In genomic region chr3:136142592-136142991, GRCh38 we compare ENCODE assay signal across 8 cellular contexts.
DNase-seq lines count a peak whose midpoint lies in the region; ATAC-seq and TF ChIP-seq lines count a peak whose summit lies in the region.

No MANE protein-coding gene starts in this region.

- H3K27me3 ChIP-seq in ACC112 (ENCODE audit: insufficient read depth, low read length) = no peaks in the 10 kb centered on the region

- DNase-seq in iPS-NIHi7 (ENCODE audit: extremely low spot score) (peak; percentile 50), HuH-7 (ENCODE audit: low spot score) (no peak)
- DNase-seq in stimulated activated CD4-positive, alpha-beta T cell treated with anti-CD3 and anti-CD28 coated beads, Interleukin-2, amount 100 ng/mL, for 48 hours = no peak

- H3K36me3 ChIP-seq in ACC112 (ENCODE audit: insufficient read depth, low read length) (peaks cover 15% of the 10 kb centered on the region), HEK293 (ENCODE audit: control insufficient read depth in 2 of 2, insufficient read depth in 1 of 2, low read length in 2 of 2) (peaks cover 0 to 9% of the 10 kb centered on the region in 2 experiments; a peak in 1 of 3 replicates)

- CTCF ChIA-PET in HEK293 (lab: Yijun Ruan, JAX) = interaction anchor here (0.5 to 0.7 kb wide), 2 partner anchors 28 to 61 kb away, joined by 3 read pairs; no protein-coding TSS in a partner anchor

- H3K4me3 Mint-ChIP-seq in activated naive CD8-positive, alpha-beta T cell = no peak overlapping the region

- H3K4me1 ChIP-seq in ACC112 (ENCODE audit: control insufficient read depth, insufficient read depth, low read length, unreplicated experiment) (peaks cover 28% of the 10 kb centered on the region), HEK293 (ENCODE audit: control insufficient read depth, insufficient read depth, low read length) (no peaks in the 10 kb centered on the region)

- H3K27me3 Mint-ChIP-seq in activated naive CD8-positive, alpha-beta T cell = no peaks in the 10 kb centered on the region

- H3K27ac Mint-ChIP-seq in activated naive CD8-positive, alpha-beta T cell = peak overlapping the region; percentile 61

- H3K4me3 ChIP-seq in ACC112 (ENCODE audit: low read depth, low read length) (no peak overlapping the region), HEK293 (ENCODE audit: low read depth, low read length) (no peak overlapping the region)

- no peak overlapping the region for H2AFZ ChIP-seq in ACC112 (ENCODE audit: low read length, unreplicated experiment)

- POLR2A ChIA-PET in HEK293 (lab: Yijun Ruan, JAX) = interaction anchor here (1.3 kb wide), 1 partner anchor 51 kb away, joined by 4 read pairs; no protein-coding TSS in a partner anchor

- no peak for TF ChIP-seq CTCF in HEK293 (tag by site-specific recombination; IDR thresholded peaks at IDR 0.05)

- peaks cover 29% of the 10 kb centered on the region for H3K4me1 Mint-ChIP-seq in activated naive CD8-positive, alpha-beta T cell (ENCODE audit: low read depth)

- no peaks in the 10 kb centered on the region for H3K9me3 ChIP-seq in HEK293 (ENCODE audit: control insufficient read depth, insufficient read depth, low read depth, low read length)

- peak overlapping the region; percentile 60 for H3K27ac ChIP-seq in ACC112 (ENCODE audit: low read depth, low read length)
- no peak overlapping the region for H3K27ac ChIP-seq in HEK293 (ENCODE audit: extremely low read depth, low read depth, low read length)

- peaks cover 11% of the 10 kb centered on the region for H3K79me2 ChIP-seq in ACC112 (ENCODE audit: control insufficient read depth, insufficient read depth, low read length, unreplicated experiment)

- no peaks in the 10 kb centered on the region for H3K9me3 Mint-ChIP-seq in activated naive CD8-positive, alpha-beta T cell (ENCODE audit: low read depth)

- H3K36me3 Mint-ChIP-seq in activated naive CD8-positive, alpha-beta T cell = peaks cover 3% of the 10 kb centered on the region

- ATAC-seq in HG02763 (IDR thresholded peaks at IDR 0.05; ENCODE audit: unreplicated experiment) (no peak), HG03442 (IDR thresholded peaks at IDR 0.05; ENCODE audit: unreplicated experiment) (no peak)

TF ChIP-seq in HEK293, 187 proteins besides CTCF, POLR2A, EP300 and RAD21 (continues in another document):
- no peak for TF ChIP-seq ZNF112 (tag by site-specific recombination; IDR thresholded peaks at IDR 0.05)
- TF ChIP-seq OSR2 (tag by site-specific recombination; IDR thresholded peaks at IDR 0.05) = 0 out of 2 replicates have a peak, but pooled peaks have one; percentile 38
- TF ChIP-seq, protein P1, sequence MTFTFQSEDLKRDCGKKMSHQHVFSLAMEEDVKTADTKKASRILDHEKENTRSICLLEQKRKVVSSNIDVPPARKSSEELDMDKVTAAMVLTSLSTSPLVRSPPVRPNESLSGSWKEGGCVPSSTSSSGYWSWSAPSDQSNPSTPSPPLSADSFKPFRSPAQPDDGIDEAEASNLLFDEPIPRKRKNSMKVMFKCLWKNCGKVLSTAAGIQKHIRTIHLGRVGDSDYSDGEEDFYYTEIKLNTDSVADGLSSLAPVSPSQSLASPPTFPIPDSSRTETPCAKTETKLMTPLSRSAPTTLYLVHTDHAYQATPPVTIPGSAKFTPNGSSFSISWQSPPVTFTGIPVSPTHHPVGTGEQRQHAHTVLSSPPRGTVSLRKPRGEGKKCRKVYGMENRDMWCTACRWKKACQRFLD (tag by site-specific recombination; IDR thresholded peaks at IDR 0.05) = no peak
- TF ChIP-seq, protein P2, sequence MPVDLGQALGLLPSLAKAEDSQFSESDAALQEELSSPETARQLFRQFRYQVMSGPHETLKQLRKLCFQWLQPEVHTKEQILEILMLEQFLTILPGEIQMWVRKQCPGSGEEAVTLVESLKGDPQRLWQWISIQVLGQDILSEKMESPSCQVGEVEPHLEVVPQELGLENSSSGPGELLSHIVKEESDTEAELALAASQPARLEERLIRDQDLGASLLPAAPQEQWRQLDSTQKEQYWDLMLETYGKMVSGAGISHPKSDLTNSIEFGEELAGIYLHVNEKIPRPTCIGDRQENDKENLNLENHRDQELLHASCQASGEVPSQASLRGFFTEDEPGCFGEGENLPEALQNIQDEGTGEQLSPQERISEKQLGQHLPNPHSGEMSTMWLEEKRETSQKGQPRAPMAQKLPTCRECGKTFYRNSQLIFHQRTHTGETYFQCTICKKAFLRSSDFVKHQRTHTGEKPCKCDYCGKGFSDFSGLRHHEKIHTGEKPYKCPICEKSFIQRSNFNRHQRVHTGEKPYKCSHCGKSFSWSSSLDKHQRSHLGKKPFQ (tag by site-specific recombination; IDR thresholded peaks at IDR 0.05) = 0 out of 2 replicates have a peak, but pooled peaks have one; percentile 22
- peak; percentile 79 for TF ChIP-seq SP7 (tag by site-specific recombination; IDR thresholded peaks at IDR 0.05)
- peak; percentile 54 for TF ChIP-seq PRDM6 (tag by site-specific recombination; IDR thresholded peaks at IDR 0.05)
- peak; percentile 64 for TF ChIP-seq ZNF629 (tag by site-specific recombination; IDR thresholded peaks at IDR 0.05)
- 0 out of 2 replicates have a peak, but pooled peaks have one; percentile 21 for TF ChIP-seq WT1 (tag by site-specific recombination; IDR thresholded peaks at IDR 0.05)
- 0 out of 2 replicates have a peak, but pooled peaks have one; percentile 29 for TF ChIP-seq ZNF24 (tag by site-specific recombination; IDR thresholded peaks at IDR 0.05)
- 0 out of 2 replicates have a peak, but pooled peaks have one; percentile 9 for TF ChIP-seq SCRT1 (tag by site-specific recombination; IDR thresholded peaks at IDR 0.05; ENCODE audit: borderline replicate concordance)
- peak; percentile 88 for TF ChIP-seq SCRT2 (tag by site-specific recombination; IDR thresholded peaks at IDR 0.05)
- no peak for TF ChIP-seq ZNF19 (tag by site-specific recombination; IDR thresholded peaks at IDR 0.05; ENCODE audit: low read depth)
- TF ChIP-seq ZBTB17 (tag by site-specific recombination; IDR thresholded peaks at IDR 0.05) = peak; percentile 48; the same call in 1 of the 2 replicates
- TF ChIP-seq FEZF1 (tag by site-specific recombination; IDR thresholded peaks at IDR 0.05) = peak; percentile 44; the same call in 1 of the 2 replicates
- TF ChIP-seq, protein P3, sequence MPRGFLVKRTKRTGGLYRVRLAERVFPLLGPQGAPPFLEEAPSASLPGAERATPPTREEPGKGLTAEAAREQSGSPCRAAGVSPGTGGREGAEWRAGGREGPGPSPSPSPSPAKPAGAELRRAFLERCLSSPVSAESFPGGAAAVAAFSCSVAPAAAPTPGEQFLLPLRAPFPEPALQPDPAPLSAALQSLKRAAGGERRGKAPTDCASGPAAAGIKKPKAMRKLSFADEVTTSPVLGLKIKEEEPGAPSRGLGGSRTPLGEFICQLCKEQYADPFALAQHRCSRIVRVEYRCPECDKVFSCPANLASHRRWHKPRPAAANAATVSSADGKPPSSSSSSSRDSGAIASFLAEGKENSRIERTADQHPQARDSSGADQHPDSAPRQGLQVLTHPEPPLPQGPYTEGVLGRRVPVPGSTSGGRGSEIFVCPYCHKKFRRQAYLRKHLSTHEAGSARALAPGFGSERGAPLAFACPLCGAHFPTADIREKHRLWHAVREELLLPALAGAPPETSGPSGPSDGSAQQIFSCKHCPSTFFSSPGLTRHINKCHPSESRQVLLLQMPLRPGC (tag by site-specific recombination; IDR thresholded peaks at IDR 0.05) = peak; percentile 77
- TF ChIP-seq GLIS1 (tag by site-specific recombination; IDR thresholded peaks at IDR 0.05) = peak; percentile 87
- TF ChIP-seq PRDM1 (tag by site-specific recombination; IDR thresholded peaks at IDR 0.05) = 0 out of 2 replicates have a peak, but pooled peaks have one; percentile 6
- no peak for TF ChIP-seq ZSCAN4 (tag by site-specific recombination; IDR thresholded peaks at IDR 0.05)
- no peak for TF ChIP-seq REPIN1 (tag by site-specific recombination; IDR thresholded peaks at IDR 0.05; ENCODE audit: low read depth)
- peak; percentile 66 for TF ChIP-seq ZEB2 (tag by site-specific recombination; IDR thresholded peaks at IDR 0.05)
- TF ChIP-seq ZNF366 (tag by site-specific recombination; conservative IDR thresholded peaks at IDR 0.05) = peak; percentile 50; the same call in 1 of the 2 replicates
